15 cellular contexts compared by ENCODE assay signal in the genomic region with DNA sequence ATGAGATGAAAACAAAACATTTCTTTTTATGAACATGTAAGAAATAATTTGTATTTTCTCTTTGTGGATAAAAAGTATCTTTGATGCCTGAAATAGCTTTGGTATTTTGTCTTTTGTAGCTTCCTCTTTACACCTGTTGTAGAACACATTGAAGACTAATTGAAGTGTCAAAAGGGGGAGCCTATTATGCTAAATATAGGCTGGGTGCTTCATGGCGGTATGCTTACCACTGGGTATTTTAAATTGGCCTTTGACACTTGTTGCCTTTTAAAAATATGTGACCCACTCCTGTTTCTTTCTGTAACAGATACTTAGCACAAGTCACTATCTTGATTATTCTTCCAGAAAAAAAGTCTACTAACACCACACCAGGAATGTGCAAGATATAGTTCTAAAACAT.
"Had no signal": no experiment of that assay in that cellular context is flagged by ENCODE, and none has a peak within 500 bp of the region (broad histone marks: within the 10 kb centered on the region; RNA-seq: fewer than 3 reads in every experiment).

No MANE protein-coding gene starts in this region.

- DNase-seq: effector CD8-positive, alpha-beta T cell; endodermal cell; gastrocnemius medialis; head of caudate nucleus; left ventricle myocardium superior; lower lobe of right lung; mucosa of descending colon; naive thymus-derived CD4-positive, alpha-beta T cell; nucleus accumbens; stimulated activated CD4-positive, alpha-beta T cell treated with anti-CD3 and anti-CD28 coated beads, Interleukin-2, amount 100 ng/mL, for 24 hours; stimulated activated CD4-positive, alpha-beta T cell treated with anti-CD3 and anti-CD28 coated beads, Interleukin-4, amount 100 ng/mL, for 24 hours; stimulated activated naive CD4-positive, alpha-beta T cell treated with Interleukin-2 at 50 U/mL for 16 hours; stomach; thyroid gland; trophoblast cell had no signal
